23 cellular contexts compared by ENCODE assay signal in the genomic region with DNA sequence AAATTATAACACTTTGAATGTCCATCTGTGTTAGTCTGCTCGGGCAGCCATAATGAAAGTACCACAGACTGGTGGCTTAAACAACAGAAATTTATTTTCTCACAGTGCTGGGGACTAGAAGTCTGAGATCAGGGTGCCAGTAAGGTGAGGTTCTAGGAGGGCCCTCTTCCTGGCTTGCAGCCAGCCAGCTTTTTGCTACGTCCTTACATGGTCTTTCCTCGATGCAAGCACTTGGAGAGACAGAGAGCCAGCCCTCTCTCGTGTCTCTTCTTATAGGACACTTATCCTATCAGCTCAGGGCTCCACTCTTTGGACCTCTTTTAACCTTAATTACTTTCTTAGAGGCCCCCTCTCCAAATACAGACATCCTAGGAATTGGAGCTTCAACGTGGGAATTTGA.
A peak's percentile ranks its signal among the peaks of the same experiment; 100 is the strongest.
DNase-seq lines count a peak whose midpoint lies in the region; TF ChIP-seq lines count a peak whose summit lies in the region.
"Had no signal": no experiment of that assay in that cellular context is flagged by ENCODE, and none has a peak within 500 bp of the region (broad histone marks: within the 10 kb centered on the region; RNA-seq: fewer than 3 reads in every experiment).

No MANE protein-coding gene starts in this region.

- H3K27ac ChIP-seq in ascending aorta, result peak overlapping the region; percentile 69
- H3K27ac ChIP-seq: suprapubic skin had no signal

- CTCF ChIA-PET in Calu3 (lab: Charles Lee), result no interaction called here

- no peaks in the 10 kb centered on the region for H3K36me3 ChIP-seq in ascending aorta
- H3K36me3 ChIP-seq: heart left ventricle, suprapubic skin had no signal

- H3K27me3 ChIP-seq in ascending aorta, result no peaks in the 10 kb centered on the region
- H3K27me3 ChIP-seq: heart left ventricle, suprapubic skin had no signal

- H3K36me3 Mint-ChIP-seq in Calu3 (ENCODE audit: insufficient read depth, unreplicated experiment), result peaks cover 20% of the 10 kb centered on the region
- H3K36me3 Mint-ChIP-seq: CD4-positive, alpha-beta memory T cell; stimulated activated effector memory CD8-positive, alpha-beta T cell treated with anti-CD3 and anti-CD28 coated beads, Interleukin-12 subunit alpha, Interleukin-12 subunit beta, amount 100 ng/mL, for 72 hours had no signal

- intact Hi-C loops in Calu3 (cut with micrococcal nuclease; ENCODE audit: unreplicated experiment), result loop anchor here (2.0 kb wide), 1 partner anchor 67 kb away; no protein-coding TSS in a partner anchor
- intact Hi-C loops in ascending aorta (cut with DNase I), result loop anchor here (5.0 to 10.0 kb wide), 2 partner anchors 165 to 347 kb away; a partner anchor contains a TSS

- no TSS peak for BruUV-seq in Calu3 (replicated peaks; lab: Mats Ljungman, UMichigan)

- H3K9me3 Mint-ChIP-seq in Calu3 (ENCODE audit: low read depth, unreplicated experiment), result no peaks in the 10 kb centered on the region
- H3K9me3 Mint-ChIP-seq: activated T-cell treated with anti-CD3 and anti-CD28 coated beads, Interleukin-2, amount 50 U/mL, for 4 hours; GM23338; nephron; stimulated activated effector memory CD8-positive, alpha-beta T cell treated with anti-CD3 and anti-CD28 coated beads, Interleukin-12 subunit alpha, Interleukin-12 subunit beta, amount 100 ng/mL, for 72 hours had no signal

- peak overlapping the region; percentile 96 for H3K27ac Mint-ChIP-seq in Calu3 (ENCODE audit: unreplicated experiment)
- H3K27ac Mint-ChIP-seq: CD4-positive, alpha-beta memory T cell; GM23338; stimulated activated effector memory CD8-positive, alpha-beta T cell treated with anti-CD3 and anti-CD28 coated beads, Interleukin-12 subunit alpha, Interleukin-12 subunit beta, amount 100 ng/mL, for 72 hours had no signal

- no peaks in the 10 kb centered on the region for H3K27me3 Mint-ChIP-seq in Calu3 (ENCODE audit: unreplicated experiment)

- H3K4me3 ChIP-seq in ascending aorta, result no peak overlapping the region
- H3K4me3 ChIP-seq: GM23338, heart left ventricle, suprapubic skin had no signal

- H3K9me3 ChIP-seq in ascending aorta, result no peaks in the 10 kb centered on the region
- H3K9me3 ChIP-seq: heart left ventricle, suprapubic skin had no signal

- no peak overlapping the region for H3K4me3 Mint-ChIP-seq in Calu3 (ENCODE audit: low read depth, unreplicated experiment)
- H3K4me3 Mint-ChIP-seq: activated T-cell treated with anti-CD3 and anti-CD28 coated beads, Interleukin-2, amount 50 U/mL, for 4 hours; CD4-positive, alpha-beta memory T cell; GM23338; nephron; stimulated activated effector memory CD8-positive, alpha-beta T cell treated with anti-CD3 and anti-CD28 coated beads, Interleukin-12 subunit alpha, Interleukin-12 subunit beta, amount 100 ng/mL, for 72 hours had no signal

- peaks cover 0 to 17% of the 10 kb centered on the region in 2 donors for H3K4me1 ChIP-seq in ascending aorta

- DNase-seq in Calu3, result no peak
- peak; percentile 3 for DNase-seq in EH (ENCODE audit: low read depth)
- DNase-seq in ascending aorta (ENCODE audit: low spot score in 2 of 2), result no peak
- peak; percentile 12 for DNase-seq in myocyte (ENCODE audit: low read depth)
- DNase-seq in NCI-H1105 (lab: John Stamatoyannopoulos, UW), result no peak
- DNase-seq in iPS-NIHi11 (ENCODE audit: low spot score), result no peak
- DNase-seq in GOT3 (lab: John Stamatoyannopoulos, UW), result no peak
- DNase-seq: activated naive CD4-positive, alpha-beta T cell treated with Interleukin-2 at 50 U/mL for 16 hours; activated T-cell treated with anti-CD3 and anti-CD28 coated beads, Interleukin-2, amount 50 U/mL, for 4 hours; CD4-positive, alpha-beta memory T cell; dermis blood vessel endothelial cell; heart left ventricle; left colon; NCI-H1105 treated with DMSO at 0.1 percent for 48 hours; NCI-H2081 treated with DMSO at 0.1 percent for 48 hours; NCI-H774; PC-9; SIG-M5; T-helper 1 cell had no signal

- no peak for TF ChIP-seq CTCF in Calu3 (IDR thresholded peaks at IDR 0.05; ENCODE audit: unreplicated experiment)
- TF ChIP-seq CTCF in ascending aorta (IDR thresholded peaks at IDR 0.05), result no peak

- H3K4me1 Mint-ChIP-seq in Calu3 (ENCODE audit: low read depth, unreplicated experiment), result peaks cover 48% of the 10 kb centered on the region
- H3K4me1 Mint-ChIP-seq: CD4-positive, alpha-beta memory T cell; stimulated activated effector memory CD8-positive, alpha-beta T cell treated with anti-CD3 and anti-CD28 coated beads, Interleukin-12 subunit alpha, Interleukin-12 subunit beta, amount 100 ng/mL, for 72 hours had no signal

Comparison
In these comparisons a context has a peak if more than half of its experiments do, and no peak if none do; other contexts are left out.
1. DNase-seq: peak in EH (single experiment) and myocyte (single experiment); none in Calu3 (single experiment), ascending aorta (0 of 2), NCI-H1105 (single experiment), iPS-NIHi11 (single experiment) and GOT3 (single experiment).